ENCODE assay signal across 15 cellular contexts in genomic region chr3:6644070-6644929, GRCh38.
DNase-seq lines count a peak whose midpoint lies in the region; ATAC-seq, FAIRE-seq and TF ChIP-seq lines count a peak whose summit lies in the region.
"Had no signal": no experiment of that assay in that cellular context is flagged by ENCODE, and none has a peak within 500 bp of the region (broad histone marks: within the 10 kb centered on the region; RNA-seq: fewer than 3 reads in every experiment).

No MANE protein-coding gene starts in this region.

- no peaks in the 10 kb centered on the region for H3K9me2 ChIP-seq in MM.1S (replicated peaks; ENCODE audit: insufficient read depth, low read length)

- peak overlapping the region; percentile 33 for H3K4me2 ChIP-seq in MM.1S (ENCODE audit: low read depth, low read length)
- H3K4me2 ChIP-seq in K562 (ENCODE audit: insufficient read depth, low read length) = no peak overlapping the region

- CTCF ChIA-PET in K562 (lab: Yijun Ruan, JAX; ENCODE audit: low intra/inter-chr PET ratio) = no interaction called here

- POLR2A ChIA-PET in K562 (lab: Yijun Ruan, JAX) = interaction anchor here (1.0 kb wide), 2 partner anchors 25 to 44 kb away, joined by 3 to 4 read pairs; no protein-coding TSS in a partner anchor

- DNase-seq in MM.1S = peak; percentile 61
- DNase-seq in K562 (ENCODE audit: extremely low read depth in 1 of 4, low spot score in 3 of 4) = peak in 2 of 4 experiments; percentile 15 to 21
- no peak for DNase-seq in LoVo (ENCODE audit: low spot score)
- no peak for DNase-seq in stimulated activated naive CD4-positive, alpha-beta T cell (lab: John Stamatoyannopoulos, UW)
- no peak for DNase-seq in anterior cingulate cortex (lab: John Stamatoyannopoulos, UW)
- DNase-seq: activated CD4-positive, alpha-beta T cell treated with anti-CD3 and anti-CD28 coated beads, Interleukin-2, amount 10 ng/mL, durations not matched to agents 7 days and 5 days; H9; KBM-7; midbrain; NCI-H2081 treated with DMSO at 0.1 percent for 48 hours; PC-3; substantia nigra had no signal

- H3K9me3 ChIP-seq in MM.1S (replicated peaks; ENCODE audit: insufficient read depth, low read length) (no peaks in the 10 kb centered on the region), K562 (replicated peaks; ENCODE audit: control insufficient read depth, insufficient read depth, low read depth, low read length) (no peaks in the 10 kb centered on the region)

- peak in 1 of 2 experiments; percentile 15; a peak in 1 of 4 replicates for TF ChIP-seq RAD21 in K562 (CRISPR knock-in tag; conservative IDR thresholded peaks at IDR 0.05 in 1 of 2, IDR thresholded peaks at IDR 0.05 in 1 of 2)

- H3K4me1 ChIP-seq in MM.1S (ENCODE audit: low read length) (0 out of 2 replicates have a peak, but pooled peaks cover 10% of the 10 kb centered on the region), K562 (replicated peaks in 1 of 2; ENCODE audit: control insufficient read depth in 2 of 2, insufficient read depth in 2 of 2, low read length in 2 of 2) (no peaks in the 10 kb centered on the region)

- H3K79me2 ChIP-seq in MM.1S (ENCODE audit: low read length) (no peaks in the 10 kb centered on the region), K562 (ENCODE audit: control insufficient read depth, insufficient read depth, low read length) (peaks cover 3% of the 10 kb centered on the region; the same call in 1 of the 3 replicates)

- H3K36me3 ChIP-seq in MM.1S (replicated peaks; ENCODE audit: insufficient read depth, low read length) (no peaks in the 10 kb centered on the region), K562 (ENCODE audit: control insufficient read depth, insufficient read depth, low read length) (no peaks in the 10 kb centered on the region; the same call in 2 of the 3 replicates)

- H3F3A ChIP-seq in MM.1S (ENCODE audit: insufficient read depth, low read length) = peaks cover 5% of the 10 kb centered on the region; the same call in 1 of the 2 replicates

- H4K20me1 ChIP-seq in MM.1S (ENCODE audit: insufficient read depth, low read length) = no peaks in the 10 kb centered on the region
- no peaks in the 10 kb centered on the region for H4K20me1 ChIP-seq in K562 (replicated peaks; ENCODE audit: control insufficient read depth, insufficient read depth, low read length)

- no peak for TF ChIP-seq POLR2A in K562 (conservative IDR thresholded peaks at IDR 0.05)

- no peak for TF ChIP-seq EP300 in K562 (IDR thresholded peaks at IDR 0.05; ENCODE audit: low read length)

- no peaks in the 10 kb centered on the region for H3K9me1 ChIP-seq in K562 (ENCODE audit: control insufficient read depth, insufficient read depth, low read length)

- H2AFZ ChIP-seq in MM.1S (ENCODE audit: low read length) (no peak overlapping the region; the same call in 1 of the 2 replicates), K562 (ENCODE audit: low read depth, low read length) (no peak overlapping the region)

- peak overlapping the region; percentile 54; the same call in 1 of the 2 replicates for H3K27ac ChIP-seq in MM.1S (ENCODE audit: low read length)
- H3K27ac ChIP-seq in K562 (ENCODE audit: extremely low read depth, low read depth, low read length) = no peak overlapping the region

- no TSS peak for BruUV-seq in K562 (replicated peaks; lab: Mats Ljungman, UMichigan)

- in situ Hi-C loops in K562 (cut with MboI) = no loop called here

- H3K9ac ChIP-seq in MM.1S (ENCODE audit: low read length) = no peak overlapping the region
- no peak overlapping the region for H3K9ac ChIP-seq in K562 (ENCODE audit: insufficient read depth in 1 of 2, low read depth in 2 of 2, low read length in 2 of 2)

- H3K4me3 ChIP-seq in MM.1S (ENCODE audit: low read length) = no peak overlapping the region
- H3K4me3 ChIP-seq in K562 = no peak overlapping the region

- TF ChIP-seq CTCF in MM.1S (IDR thresholded peaks at IDR 0.05; ENCODE audit: low read length) (no peak), K562 (IDR thresholded peaks at IDR 0.05 in 2 of 3, conservative IDR thresholded peaks at IDR 0.05 in 1 of 3; ENCODE audit: insufficient read depth in 2 of 3, low read depth in 1 of 3, low read length in 3 of 3) (no peak)

- intact Hi-C loops in K562 (cut with micrococcal nuclease) = no loop called here

- FAIRE-seq in K562 (lab: Jason Lieb, UNC) = no peak

- no peaks in the 10 kb centered on the region for H3K27me3 ChIP-seq in MM.1S (replicated peaks; ENCODE audit: insufficient read depth, low read length)
- no peaks in the 10 kb centered on the region for H3K27me3 ChIP-seq in K562 (ENCODE audit: control insufficient read depth in 2 of 2, insufficient read depth in 2 of 2, low read length in 2 of 2)

- ATAC-seq in GM18517 (IDR thresholded peaks at IDR 0.05; ENCODE audit: unreplicated experiment) (peak; percentile 48), HG02588 (IDR thresholded peaks at IDR 0.05; ENCODE audit: unreplicated experiment) (peak; percentile 43), K562 (peak; percentile 81)
- ATAC-seq: activated T-helper 17 cell treated with anti-CD3 and anti-CD28 coated beads, Interleukin-2, amount 50 U/mL, for 72 hours; PC-3 had no signal

- 61% methylated on average over 5 of the region's 5 CpGs for WGBS in K562 (ENCODE audit: insufficient coverage, low coverage, missing lambda C conversion rate)

TF ChIP-seq in K562, 482 proteins besides CTCF, POLR2A, EP300 and RAD21 (continues in another document):
- TF ChIP-seq LEF1 (IDR thresholded peaks at IDR 0.05) (0 out of 2 replicates have a peak, but pooled peaks have one; percentile 49), NCOR1 (IDR thresholded peaks at IDR 0.05) (0 out of 2 replicates have a peak, but pooled peaks have one; percentile 9), JUND (IDR thresholded peaks at IDR 0.05; ENCODE audit: borderline replicate concordance, low read depth, low read length) (0 out of 2 replicates have a peak, but pooled peaks have one; percentile 26), JUND (tag; IDR thresholded peaks at IDR 0.05; ENCODE audit: borderline replicate concordance, low read depth, low read length) (peak; percentile 50; the same call in 1 of the 3 replicates), CC2D1A (IDR thresholded peaks at IDR 0.05) (no peak), ZNF583 (CRISPR knock-in tag; IDR thresholded peaks at IDR 0.05) (no peak)
